Comparison of ENCODE assay signal across 8 cellular contexts in the genomic region with DNA sequence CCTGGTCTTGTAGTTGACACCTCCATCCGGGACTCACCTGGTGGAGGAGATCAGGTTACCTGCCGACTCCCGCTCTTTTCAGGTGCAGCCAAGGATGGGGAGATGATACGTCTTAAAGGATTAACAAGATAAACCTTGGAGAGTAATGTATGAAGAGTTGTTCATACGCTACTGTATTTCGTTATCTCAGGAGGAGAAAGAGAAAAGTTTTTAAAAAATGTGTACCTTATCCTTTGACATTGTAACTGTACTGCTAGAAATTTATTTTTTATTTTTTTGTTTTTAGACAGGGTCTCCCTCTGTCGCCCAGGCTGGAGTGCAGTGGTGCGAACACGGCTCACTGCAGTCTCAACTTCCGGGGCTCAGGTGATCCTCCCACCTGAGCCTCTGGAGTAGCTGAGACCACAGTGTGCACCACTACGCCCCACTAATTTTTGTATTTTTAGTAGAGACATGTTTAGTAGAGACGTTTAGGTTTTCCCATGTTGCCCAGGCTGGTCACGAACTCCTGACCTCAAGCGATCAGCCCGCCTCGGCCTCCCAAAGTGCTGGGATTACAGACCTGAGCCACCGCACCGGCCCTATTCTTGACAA. TPM values are rescaled to one million over a fixed set of nuclear protein-coding genes. Genes with fewer than 3 reads are reported as not detected.
A peak's percentile ranks its signal among the peaks of the same experiment; 100 is the strongest.
DNase-seq lines count a peak whose midpoint lies in the region; ATAC-seq and TF ChIP-seq lines count a peak whose summit lies in the region.

No MANE protein-coding gene starts in this region.

- peak overlapping the region; percentile 86 to 99 (median 90) for H3K4me3 Mint-ChIP-seq in CD4-positive, alpha-beta memory T cell
- peak overlapping the region; percentile 97 for H3K4me3 Mint-ChIP-seq in central memory CD8-positive, alpha-beta T cell
- peak overlapping the region; percentile 83 to 99 (median 90) for H3K4me3 Mint-ChIP-seq in naive B cell

- TF ChIP-seq CTCF in KMS-11 (conservative IDR thresholded peaks at IDR 0.05; ENCODE audit: low read depth, low read length): no peak

- peak overlapping the region; percentile 91 for H2AFZ ChIP-seq in KMS-11 (ENCODE audit: low read depth)

- peak overlapping the region in 6 of 7 donors; percentile 70 to 92 (median 88) for H3K27ac Mint-ChIP-seq in CD4-positive, alpha-beta memory T cell
- H3K27ac Mint-ChIP-seq in central memory CD8-positive, alpha-beta T cell (ENCODE audit: low read depth): peak overlapping the region; percentile 95
- peak overlapping the region; percentile 16 to 96 (median 76) for H3K27ac Mint-ChIP-seq in naive B cell

- H3K9me3 Mint-ChIP-seq in CD4-positive, alpha-beta memory T cell: no peaks in the 10 kb centered on the region
- H3K9me3 Mint-ChIP-seq in central memory CD8-positive, alpha-beta T cell: no peaks in the 10 kb centered on the region
- H3K9me3 Mint-ChIP-seq in naive B cell: no peaks in the 10 kb centered on the region

- no peaks in the 10 kb centered on the region for H3K36me3 ChIP-seq in CD4-positive, alpha-beta memory T cell (ENCODE audit: insufficient read depth, low read length)
- no peaks in the 10 kb centered on the region for H3K36me3 ChIP-seq in KMS-11 (ENCODE audit: insufficient read depth)

- DNase-seq in CD4-positive, alpha-beta memory T cell: no peak
- no peak for DNase-seq in central memory CD8-positive, alpha-beta T cell (ENCODE audit: low spot score in 2 of 2)
- DNase-seq in naive B cell: no peak
- DNase-seq in GM19238 (ENCODE audit: insufficient read length, low spot score): no peak
- DNase-seq in middle frontal gyrus (ENCODE audit: extremely low spot score, low spot score): no peak
- DNase-seq in hippocampal formation (lab: John Stamatoyannopoulos, UW): no peak

- POLR2A ChIA-PET in CD4-positive, alpha-beta memory T cell (lab: Charles Lee; ENCODE audit: partially characterized antibody): interaction anchor here (0.8 to 1.9 kb wide), 5 partner anchors 13 to 256 kb away, joined by 3 to 50 read pairs (median 13); partner anchors contain the start of genes CEP95, DDX5, LRRC37A3 and POLG2

- H3K27me3 Mint-ChIP-seq in CD4-positive, alpha-beta memory T cell: no peaks in the 10 kb centered on the region
- H3K27me3 Mint-ChIP-seq in central memory CD8-positive, alpha-beta T cell: no peaks in the 10 kb centered on the region
- no peaks in the 10 kb centered on the region for H3K27me3 Mint-ChIP-seq in naive B cell

- H3K9ac ChIP-seq in KMS-11: peak overlapping the region; percentile 14; the same call in 1 of the 2 replicates

- H3K4me2 ChIP-seq in KMS-11: peak overlapping the region; percentile 46

- H3K36me3 Mint-ChIP-seq in CD4-positive, alpha-beta memory T cell: peaks cover 0 to 11% of the 10 kb centered on the region in 2 donors
- peaks cover 15% of the 10 kb centered on the region for H3K36me3 Mint-ChIP-seq in central memory CD8-positive, alpha-beta T cell (ENCODE audit: insufficient read depth)
- H3K36me3 Mint-ChIP-seq in naive B cell: no peaks in the 10 kb centered on the region

- H3K4me1 ChIP-seq in CD4-positive, alpha-beta memory T cell (ENCODE audit: insufficient read depth, low read length): peaks cover 32% of the 10 kb centered on the region
- peaks cover 21% of the 10 kb centered on the region for H3K4me1 ChIP-seq in KMS-11 (ENCODE audit: low read depth, poor library complexity, severe bottlenecking)

- intact Hi-C loops in CD4-positive, alpha-beta memory T cell (cut with micrococcal nuclease): loop anchor here (10.0 kb wide), 1 partner anchor 398 kb away; the partner anchor contains the start of gene TEX2

- no peaks in the 10 kb centered on the region for H3K27me3 ChIP-seq in CD4-positive, alpha-beta memory T cell (ENCODE audit: insufficient read depth, low read length)
- no peaks in the 10 kb centered on the region for H3K27me3 ChIP-seq in KMS-11 (ENCODE audit: insufficient read depth, low read depth)

- peaks cover 25% of the 10 kb centered on the region; the same call in 1 of the 2 replicates for H3K79me2 ChIP-seq in KMS-11 (ENCODE audit: insufficient read depth, low read depth)

- ATAC-seq in central memory CD8-positive, alpha-beta T cell (replicated peaks; ENCODE audit: extremely low read depth, poor library complexity, severe bottlenecking): no peak
- no peak for ATAC-seq in naive B cell (ENCODE audit: low read depth in 2 of 2)
- no peak for ATAC-seq in GM18858 (IDR thresholded peaks at IDR 0.05; ENCODE audit: unreplicated experiment)

- CTCF ChIA-PET in CD4-positive, alpha-beta memory T cell (lab: Charles Lee; ENCODE audit: partially characterized antibody): no interaction called here

- H3K27ac ChIP-seq in CD4-positive, alpha-beta memory T cell (ENCODE audit: low read depth, low read length): peak overlapping the region; percentile 53
- no peak overlapping the region for H3K27ac ChIP-seq in KMS-11

- H3K4me1 Mint-ChIP-seq in CD4-positive, alpha-beta memory T cell: peaks cover 17 to 33% (median 26%) of the 10 kb centered on the region in 4 donors
- H3K4me1 Mint-ChIP-seq in central memory CD8-positive, alpha-beta T cell: peaks cover 30% of the 10 kb centered on the region
- H3K4me1 Mint-ChIP-seq in naive B cell: peaks cover 25 to 35% (median 26%) of the 10 kb centered on the region in 3 donors

- H4K20me1 ChIP-seq in KMS-11 (ENCODE audit: insufficient read depth): no peaks in the 10 kb centered on the region; the same call in 1 of the 2 replicates

- no peaks in the 10 kb centered on the region for H3K9me3 ChIP-seq in CD4-positive, alpha-beta memory T cell (ENCODE audit: control insufficient read depth in 1 of 2, low read length in 2 of 2)

- H3K4me3 ChIP-seq in CD4-positive, alpha-beta memory T cell (ENCODE audit: low read length in 2 of 2): peak overlapping the region; percentile 36 to 73
- H3K4me3 ChIP-seq in KMS-11 (IDR thresholded peaks at IDR 0.05; ENCODE audit: insufficient read depth, low read depth, low read length): no peak overlapping the region

RNA-seq across cellular contexts. Expression of gene SMURF2, which starts 0.8 kb away (rescaled TPM):
- total RNA-seq in CD4-positive, alpha-beta memory T cell: 10 to 100 TPM; 32.8 to 35.0 TPM
- 1 to 10 TPM; 4.9 to 7.8 TPM for polyA plus RNA-seq in CD4-positive, alpha-beta memory T cell
- polyA plus RNA-seq in naive B cell (ENCODE audit: low read depth in 6 of 6): 10 to 100 TPM in 3 of 6 donors, 1 to 10 TPM in 3; 6.9 to 12.8 (median 10.3) TPM
